Comparison of ENCODE assay signal across 1 cellular context in the genomic region with DNA sequence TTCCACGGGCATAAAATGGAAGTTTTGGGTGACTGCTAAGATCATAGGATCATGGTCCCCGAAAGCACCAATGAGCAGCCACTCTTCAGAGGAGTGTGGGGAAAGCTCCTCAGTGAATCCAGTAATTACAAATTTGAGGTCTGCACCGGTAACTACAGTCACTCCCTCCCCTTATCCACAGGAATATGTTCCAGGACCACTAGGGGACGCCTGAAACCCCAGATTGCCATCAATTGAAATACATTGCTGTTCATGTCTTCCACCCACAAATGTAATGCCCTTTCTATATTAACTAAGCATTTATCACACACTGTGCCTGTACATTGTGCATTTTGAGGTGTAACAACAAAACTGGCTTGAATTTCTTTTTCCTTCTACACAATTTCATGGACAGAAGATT.
TF ChIP-seq lines count a peak whose summit lies in the region.

No MANE protein-coding gene starts in this region.

TF ChIP-seq in GM23338, 12 proteins besides CTCF, POLR2A, EP300 and RAD21 (continued from another document):
- TF ChIP-seq, protein P1, sequence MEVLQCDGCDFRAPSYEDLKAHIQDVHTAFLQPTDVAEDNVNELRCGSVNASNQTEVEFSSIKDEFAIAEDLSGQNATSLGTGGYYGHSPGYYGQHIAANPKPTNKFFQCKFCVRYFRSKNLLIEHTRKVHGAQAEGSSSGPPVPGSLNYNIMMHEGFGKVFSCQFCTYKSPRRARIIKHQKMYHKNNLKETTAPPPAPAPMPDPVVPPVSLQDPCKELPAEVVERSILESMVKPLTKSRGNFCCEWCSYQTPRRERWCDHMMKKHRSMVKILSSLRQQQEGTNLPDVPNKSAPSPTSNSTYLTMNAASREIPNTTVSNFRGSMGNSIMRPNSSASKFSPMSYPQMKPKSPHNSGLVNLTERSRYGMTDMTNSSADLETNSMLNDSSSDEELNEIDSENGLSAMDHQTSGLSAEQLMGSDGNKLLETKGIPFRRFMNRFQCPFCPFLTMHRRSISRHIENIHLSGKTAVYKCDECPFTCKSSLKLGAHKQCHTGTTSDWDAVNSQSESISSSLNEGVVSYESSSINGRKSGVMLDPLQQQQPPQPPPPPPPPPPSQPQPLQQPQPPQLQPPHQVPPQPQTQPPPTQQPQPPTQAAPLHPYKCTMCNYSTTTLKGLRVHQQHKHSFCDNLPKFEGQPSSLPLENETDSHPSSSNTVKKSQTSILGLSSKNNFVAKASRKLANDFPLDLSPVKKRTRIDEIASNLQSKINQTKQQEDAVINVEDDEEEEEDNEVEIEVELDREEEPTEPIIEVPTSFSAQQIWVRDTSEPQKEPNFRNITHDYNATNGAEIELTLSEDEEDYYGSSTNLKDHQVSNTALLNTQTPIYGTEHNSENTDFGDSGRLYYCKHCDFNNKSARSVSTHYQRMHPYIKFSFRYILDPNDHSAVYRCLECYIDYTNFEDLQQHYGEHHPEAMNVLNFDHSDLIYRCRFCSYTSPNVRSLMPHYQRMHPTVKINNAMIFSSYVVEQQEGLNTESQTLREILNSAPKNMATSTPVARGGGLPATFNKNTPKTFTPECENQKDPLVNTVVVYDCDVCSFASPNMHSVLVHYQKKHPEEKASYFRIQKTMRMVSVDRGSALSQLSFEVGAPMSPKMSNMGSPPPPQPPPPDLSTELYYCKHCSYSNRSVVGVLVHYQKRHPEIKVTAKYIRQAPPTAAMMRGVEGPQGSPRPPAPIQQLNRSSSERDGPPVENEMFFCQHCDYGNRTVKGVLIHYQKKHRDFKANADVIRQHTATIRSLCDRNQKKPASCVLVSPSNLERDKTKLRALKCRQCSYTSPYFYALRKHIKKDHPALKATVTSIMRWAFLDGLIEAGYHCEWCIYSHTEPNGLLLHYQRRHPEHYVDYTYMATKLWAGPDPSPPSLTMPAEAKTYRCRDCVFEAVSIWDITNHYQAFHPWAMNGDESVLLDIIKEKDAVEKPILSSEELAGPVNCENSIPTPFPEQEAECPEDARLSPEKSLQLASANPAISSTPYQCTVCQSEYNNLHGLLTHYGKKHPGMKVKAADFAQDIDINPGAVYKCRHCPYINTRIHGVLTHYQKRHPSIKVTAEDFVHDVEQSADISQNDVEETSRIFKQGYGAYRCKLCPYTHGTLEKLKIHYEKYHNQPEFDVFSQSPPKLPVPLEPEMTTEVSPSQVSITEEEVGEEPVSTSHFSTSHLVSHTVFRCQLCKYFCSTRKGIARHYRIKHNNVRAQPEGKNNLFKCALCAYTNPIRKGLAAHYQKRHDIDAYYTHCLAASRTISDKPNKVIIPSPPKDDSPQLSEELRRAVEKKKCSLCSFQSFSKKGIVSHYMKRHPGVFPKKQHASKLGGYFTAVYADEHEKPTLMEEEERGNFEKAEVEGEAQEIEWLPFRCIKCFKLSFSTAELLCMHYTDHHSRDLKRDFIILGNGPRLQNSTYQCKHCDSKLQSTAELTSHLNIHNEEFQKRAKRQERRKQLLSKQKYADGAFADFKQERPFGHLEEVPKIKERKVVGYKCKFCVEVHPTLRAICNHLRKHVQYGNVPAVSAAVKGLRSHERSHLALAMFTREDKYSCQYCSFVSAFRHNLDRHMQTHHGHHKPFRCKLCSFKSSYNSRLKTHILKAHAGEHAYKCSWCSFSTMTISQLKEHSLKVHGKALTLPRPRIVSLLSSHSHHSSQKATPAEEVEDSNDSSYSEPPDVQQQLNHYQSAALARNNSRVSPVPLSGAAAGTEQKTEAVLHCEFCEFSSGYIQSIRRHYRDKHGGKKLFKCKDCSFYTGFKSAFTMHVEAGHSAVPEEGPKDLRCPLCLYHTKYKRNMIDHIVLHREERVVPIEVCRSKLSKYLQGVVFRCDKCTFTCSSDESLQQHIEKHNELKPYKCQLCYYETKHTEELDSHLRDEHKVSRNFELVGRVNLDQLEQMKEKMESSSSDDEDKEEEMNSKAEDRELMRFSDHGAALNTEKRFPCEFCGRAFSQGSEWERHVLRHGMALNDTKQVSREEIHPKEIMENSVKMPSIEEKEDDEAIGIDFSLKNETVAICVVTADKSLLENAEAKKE (CRISPR knock-in tag; IDR thresholded peaks at IDR 0.05) = no peak
- TF ChIP-seq EZH2 (IDR thresholded peaks at IDR 0.05; ENCODE audit: low read depth, unreplicated experiment) (no peak), STAT1 (IDR thresholded peaks at IDR 0.05; ENCODE audit: unreplicated experiment) (no peak), JUNB (IDR thresholded peaks at IDR 0.05; ENCODE audit: unreplicated experiment) (no peak), CREB1 (CRISPR knock-in tag; IDR thresholded peaks at IDR 0.05; ENCODE audit: low read depth) (no peak), NANOG (IDR thresholded peaks at IDR 0.05; ENCODE audit: borderline replicate concordance) (no peak), ZNF331 (CRISPR knock-in tag; IDR thresholded peaks at IDR 0.05; ENCODE audit: low read depth) (no peak)
